Comparison of ENCODE assay signal across 1 cellular context in the genomic region with DNA sequence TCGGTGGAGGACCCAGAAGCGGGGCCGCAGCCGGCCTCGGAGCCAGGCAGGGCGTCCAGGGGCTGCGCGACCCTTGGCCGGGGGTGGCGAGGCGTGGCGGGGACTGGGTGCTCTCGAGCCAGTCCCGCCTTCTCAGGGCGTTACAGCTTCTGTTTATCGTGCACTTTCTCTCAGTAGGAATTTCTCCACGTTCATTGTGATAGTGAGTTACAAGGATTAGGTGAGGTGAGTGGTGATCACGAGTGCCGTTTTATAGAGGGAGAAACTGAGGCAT.
TF ChIP-seq lines count a peak whose summit lies in the region.

No MANE protein-coding gene starts in this region.

TF ChIP-seq in SK-N-SH, 30 proteins besides CTCF, POLR2A, EP300 and RAD21 (continued from another document):
- TF ChIP-seq, protein P1, sequence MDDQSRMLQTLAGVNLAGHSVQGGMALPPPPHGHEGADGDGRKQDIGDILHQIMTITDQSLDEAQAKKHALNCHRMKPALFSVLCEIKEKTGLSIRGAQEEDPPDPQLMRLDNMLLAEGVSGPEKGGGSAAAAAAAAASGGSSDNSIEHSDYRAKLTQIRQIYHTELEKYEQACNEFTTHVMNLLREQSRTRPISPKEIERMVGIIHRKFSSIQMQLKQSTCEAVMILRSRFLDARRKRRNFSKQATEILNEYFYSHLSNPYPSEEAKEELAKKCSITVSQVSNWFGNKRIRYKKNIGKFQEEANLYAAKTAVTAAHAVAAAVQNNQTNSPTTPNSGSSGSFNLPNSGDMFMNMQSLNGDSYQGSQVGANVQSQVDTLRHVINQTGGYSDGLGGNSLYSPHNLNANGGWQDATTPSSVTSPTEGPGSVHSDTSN (IDR thresholded peaks at IDR 0.05): no peak
